In the genomic region with DNA sequence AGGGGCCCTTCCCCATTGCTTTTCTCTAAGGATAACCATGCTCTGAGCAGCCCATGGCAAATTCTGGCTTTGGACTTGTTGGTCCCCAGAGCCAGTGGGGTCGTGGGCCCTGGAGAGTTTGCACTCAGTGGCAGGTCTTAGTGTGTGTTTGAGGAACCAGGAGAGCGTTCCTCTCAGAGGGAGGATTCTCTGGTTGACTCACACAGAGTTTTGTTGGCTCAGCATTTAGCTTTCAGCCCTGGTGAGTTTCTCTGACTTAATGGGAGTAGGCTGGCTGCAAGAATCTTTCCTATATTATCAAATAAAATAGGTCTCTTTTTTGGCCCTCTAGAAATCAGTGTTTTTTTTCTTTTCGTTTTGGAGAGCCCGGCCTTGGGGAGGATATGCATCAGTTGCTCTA, we compare ENCODE assay signal across 9 cellular contexts. TPM values are rescaled to one million over a fixed set of nuclear protein-coding genes. Genes with fewer than 3 reads are reported as not detected.
DNase-seq lines count a peak whose midpoint lies in the region; ATAC-seq and TF ChIP-seq lines count a peak whose summit lies in the region.
"Had no signal": no experiment of that assay in that cellular context is flagged by ENCODE, and none has a peak within 500 bp of the region (broad histone marks: within the 10 kb centered on the region; RNA-seq: fewer than 3 reads in every experiment).

No MANE protein-coding gene starts in this region.

- H3K27ac ChIP-seq in DOHH2 (ENCODE audit: low read depth, low read length) (peak overlapping the region; percentile 97), breast epithelium (peak overlapping the region; percentile 75 to 80)

- no peak for ATAC-seq in GM18519 (IDR thresholded peaks at IDR 0.05; ENCODE audit: low FRiP score, unreplicated experiment)

- H3K9me3 ChIP-seq in DOHH2 (ENCODE audit: control insufficient read depth, insufficient read depth, low read length) (no peaks in the 10 kb centered on the region), breast epithelium (no peaks in the 10 kb centered on the region)

- H3K9me2 ChIP-seq in DOHH2 (replicated peaks; ENCODE audit: control insufficient read depth, low read length), result no peaks in the 10 kb centered on the region

- H3K36me3 ChIP-seq in DOHH2 (ENCODE audit: control insufficient read depth, low read length), result peaks cover 57% of the 10 kb centered on the region
- H3K36me3 ChIP-seq in breast epithelium, result no peaks in the 10 kb centered on the region

- H3K27me3 ChIP-seq in DOHH2 (ENCODE audit: control insufficient read depth, low read length), result no peaks in the 10 kb centered on the region
- H3K27me3 ChIP-seq in breast epithelium, result no peaks in the 10 kb centered on the region

- peaks cover 62% of the 10 kb centered on the region for H3K4me1 Mint-ChIP-seq in nephron progenitor cell

- no peak for TF ChIP-seq CTCF in DOHH2 (IDR thresholded peaks at IDR 0.05; ENCODE audit: low read depth, low read length, poor library complexity, severe bottlenecking)
- TF ChIP-seq CTCF in breast epithelium (IDR thresholded peaks at IDR 0.05), result no peak
- no peak for TF ChIP-seq CTCF in nephron progenitor cell (IDR thresholded peaks at IDR 0.05)

- no peak for TF ChIP-seq POLR2A in breast epithelium (IDR thresholded peaks at IDR 0.05)

- H3K4me1 ChIP-seq in DOHH2 (ENCODE audit: control insufficient read depth, low read length), result peaks cover 97% of the 10 kb centered on the region
- peaks cover 0 to 12% of the 10 kb centered on the region in 2 donors for H3K4me1 ChIP-seq in breast epithelium

- H3K4me3 ChIP-seq in DOHH2 (ENCODE audit: low read length) (peak overlapping the region; percentile 70), breast epithelium (no peak overlapping the region)

- H3F3A ChIP-seq in DOHH2 (ENCODE audit: control insufficient read depth, insufficient read depth), result peaks cover 43% of the 10 kb centered on the region

- peaks cover 4% of the 10 kb centered on the region for H3K9me3 Mint-ChIP-seq in nephron progenitor cell
- H3K9me3 Mint-ChIP-seq: natural killer cell treated with Interleukin-12 subunit alpha and Interleukin-12 subunit beta and Interleukin-15 and Interleukin-18, amount 100 ng/mL, for 72 hours had no signal

- intact Hi-C loops in breast epithelium (cut with DNase I; ENCODE audit: low total_unique reads), result no loop called here

- no peak overlapping the region for H3K27ac Mint-ChIP-seq in nephron progenitor cell
- H3K27ac Mint-ChIP-seq: natural killer cell treated with Interleukin-12 subunit alpha and Interleukin-12 subunit beta and Interleukin-15 and Interleukin-18, amount 100 ng/mL, for 72 hours had no signal

- peak overlapping the region; percentile 98 for H3K4me2 ChIP-seq in DOHH2 (ENCODE audit: low read length)

- peak overlapping the region; percentile 18 for H3K4me3 Mint-ChIP-seq in nephron progenitor cell
- H3K4me3 Mint-ChIP-seq: natural killer cell treated with Interleukin-12 subunit alpha and Interleukin-12 subunit beta and Interleukin-15 and Interleukin-18, amount 100 ng/mL, for 72 hours had no signal

- H3K79me2 ChIP-seq in DOHH2 (ENCODE audit: control insufficient read depth, low read length), result peaks cover 97% of the 10 kb centered on the region

- no peaks in the 10 kb centered on the region for H3K36me3 Mint-ChIP-seq in nephron progenitor cell (ENCODE audit: low read depth)
- H3K36me3 Mint-ChIP-seq: natural killer cell treated with Interleukin-12 subunit alpha and Interleukin-12 subunit beta and Interleukin-15 and Interleukin-18, amount 100 ng/mL, for 72 hours had no signal

- peak; percentile 19 for DNase-seq in HK-2 (ENCODE audit: unreplicated experiment)
- DNase-seq in breast epithelium (ENCODE audit: low spot score in 2 of 2), result no peak
- no peak for DNase-seq in nephron progenitor cell
- no peak for DNase-seq in NCI-H524 treated with DMSO at 0.1 percent for 48 hours (lab: John Stamatoyannopoulos, UW)
- no peak for DNase-seq in NCI-H2171 (lab: John Stamatoyannopoulos, UW)
- no peak for DNase-seq in hepatic stellate cell (ENCODE audit: low spot score)

- H3K27me3 Mint-ChIP-seq in nephron progenitor cell (ENCODE audit: low read depth, poor library complexity), result no peaks in the 10 kb centered on the region

- no peaks in the 10 kb centered on the region for H4K20me1 ChIP-seq in DOHH2 (ENCODE audit: control insufficient read depth, insufficient read depth, low read depth, low read length)

RNA-seq across cellular contexts. Expression of gene ST14, which starts 20.9 kb away (rescaled TPM):
- 10 to 100 TPM in 2 of 3 donors, 1 to 10 TPM in 1; 9.9 to 89.0 (median 48.5) TPM for total RNA-seq in breast epithelium
